In genomic region chr1:21661886-21662285, GRCh38 we compare ENCODE assay signal across 22 cellular contexts.
"Had no signal": no experiment of that assay in that cellular context is flagged by ENCODE, and none has a peak within 500 bp of the region (broad histone marks: within the 10 kb centered on the region; RNA-seq: fewer than 3 reads in every experiment).

No MANE protein-coding gene starts in this region.

- H3K36me3 Mint-ChIP-seq: mesothelial cell of epicardium, natural killer cell had no signal

- DNase-seq: cortex of kidney; effector CD8-positive, alpha-beta T cell; gastrocnemius medialis; heart right ventricle; hypothalamus; mammary epithelial cell; natural killer cell; nucleus accumbens; psoas muscle; retina; small intestine; stimulated activated CD4-positive, alpha-beta T cell treated with anti-CD3 and anti-CD28 coated beads, Interleukin-2, amount 100 ng/mL, for 48 hours; stimulated activated naive CD8-positive, alpha-beta T cell treated with anti-CD3 and anti-CD28 coated beads, Interleukin-15, Interleukin-2, amounts not matched to agents 100 U/mL and 50 U/mL, for 24 hours; thyroid gland; upper lobe of left lung had no signal

- H3K4me3 ChIP-seq: dorsolateral prefrontal cortex, gastrocnemius medialis, heart right ventricle, pancreas, psoas muscle, suprapubic skin, thyroid gland, upper lobe of left lung, vagina had no signal

- H3K4me1 ChIP-seq: gastrocnemius medialis, psoas muscle had no signal

- H3K27ac ChIP-seq: gastrocnemius medialis, heart right ventricle, pancreas, psoas muscle, suprapubic skin, upper lobe of left lung, vagina had no signal

- H3K4me1 Mint-ChIP-seq: mesothelial cell of epicardium had no signal

- H3K4me3 Mint-ChIP-seq: mesothelial cell of epicardium, natural killer cell, neural crest cell had no signal

- ATAC-seq: gastrocnemius medialis; heart right ventricle; left lobe of liver; natural killer cell; pancreas; psoas muscle; stimulated activated naive CD8-positive, alpha-beta T cell treated with anti-CD3 and anti-CD28 coated beads, Interleukin-15, Interleukin-2, amounts not matched to agents 100 U/mL and 50 U/mL, for 24 hours had no signal

- H3K9me3 ChIP-seq: gastrocnemius medialis, heart right ventricle, pancreas, psoas muscle, suprapubic skin, thyroid gland, upper lobe of left lung, vagina had no signal

- H3K9me3 Mint-ChIP-seq: mesothelial cell of epicardium, natural killer cell, neural crest cell had no signal

- H3K27me3 ChIP-seq: pancreas, thyroid gland, upper lobe of left lung, vagina had no signal

- H3K36me3 ChIP-seq: gastrocnemius medialis, heart right ventricle, pancreas, suprapubic skin, upper lobe of left lung, vagina had no signal

- H3K27ac Mint-ChIP-seq: mesothelial cell of epicardium, natural killer cell had no signal
